1 cellular context compared by ENCODE assay signal in the genomic region with DNA sequence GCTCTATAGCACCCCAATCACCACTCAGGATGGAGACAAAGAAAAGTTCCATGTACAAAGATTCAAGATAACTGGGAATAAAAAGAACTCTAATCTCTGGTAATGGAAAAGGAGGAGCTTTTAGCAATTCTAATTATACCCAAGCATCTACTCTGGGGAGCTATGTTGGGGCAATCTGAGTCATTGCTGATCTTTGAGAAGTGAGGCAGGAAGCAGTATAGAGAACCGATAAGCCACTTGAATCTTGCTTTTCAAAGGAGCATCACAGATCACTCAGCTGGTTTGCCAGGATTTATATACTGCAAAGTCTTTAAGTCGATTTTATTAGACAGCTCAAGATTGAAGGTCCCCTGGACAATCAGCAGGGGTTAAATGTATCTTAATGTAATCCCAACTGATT.
TF ChIP-seq lines count a peak whose summit lies in the region.

No MANE protein-coding gene starts in this region.

TF ChIP-seq in WTC11, 78 proteins besides CTCF, POLR2A, EP300 and RAD21 (continued from another document):
- TF ChIP-seq GTF2I (CRISPR knock-in tag; conservative IDR thresholded peaks at IDR 0.05) (no peak), CREB1 (CRISPR knock-in tag; IDR thresholded peaks at IDR 0.05) (no peak), FOXP1 (CRISPR knock-in tag; IDR thresholded peaks at IDR 0.05; ENCODE audit: borderline replicate concordance) (no peak), JAZF1 (CRISPR knock-in tag; IDR thresholded peaks at IDR 0.05) (no peak), ATF3 (CRISPR knock-in tag; conservative IDR thresholded peaks at IDR 0.05) (no peak)
- TF ChIP-seq, protein P1, sequence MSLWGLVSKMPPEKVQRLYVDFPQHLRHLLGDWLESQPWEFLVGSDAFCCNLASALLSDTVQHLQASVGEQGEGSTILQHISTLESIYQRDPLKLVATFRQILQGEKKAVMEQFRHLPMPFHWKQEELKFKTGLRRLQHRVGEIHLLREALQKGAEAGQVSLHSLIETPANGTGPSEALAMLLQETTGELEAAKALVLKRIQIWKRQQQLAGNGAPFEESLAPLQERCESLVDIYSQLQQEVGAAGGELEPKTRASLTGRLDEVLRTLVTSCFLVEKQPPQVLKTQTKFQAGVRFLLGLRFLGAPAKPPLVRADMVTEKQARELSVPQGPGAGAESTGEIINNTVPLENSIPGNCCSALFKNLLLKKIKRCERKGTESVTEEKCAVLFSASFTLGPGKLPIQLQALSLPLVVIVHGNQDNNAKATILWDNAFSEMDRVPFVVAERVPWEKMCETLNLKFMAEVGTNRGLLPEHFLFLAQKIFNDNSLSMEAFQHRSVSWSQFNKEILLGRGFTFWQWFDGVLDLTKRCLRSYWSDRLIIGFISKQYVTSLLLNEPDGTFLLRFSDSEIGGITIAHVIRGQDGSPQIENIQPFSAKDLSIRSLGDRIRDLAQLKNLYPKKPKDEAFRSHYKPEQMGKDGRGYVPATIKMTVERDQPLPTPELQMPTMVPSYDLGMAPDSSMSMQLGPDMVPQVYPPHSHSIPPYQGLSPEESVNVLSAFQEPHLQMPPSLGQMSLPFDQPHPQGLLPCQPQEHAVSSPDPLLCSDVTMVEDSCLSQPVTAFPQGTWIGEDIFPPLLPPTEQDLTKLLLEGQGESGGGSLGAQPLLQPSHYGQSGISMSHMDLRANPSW (CRISPR knock-in tag; conservative IDR thresholded peaks at IDR 0.05; ENCODE audit: low read depth) = no peak
TF ChIP-seq in WTC11: peak in this region for 0.
